ENCODE assay signal across 1 cellular context in genomic region chr20:23513164-23513563, GRCh38.
TF ChIP-seq lines count a peak whose summit lies in the region.

No MANE protein-coding gene starts in this region.

TF ChIP-seq in H1, 55 proteins besides CTCF, POLR2A, EP300 and RAD21:
- TF ChIP-seq ATF2 (IDR thresholded peaks at IDR 0.05; ENCODE audit: low read length): no peak
- TF ChIP-seq SP1 (IDR thresholded peaks at IDR 0.05; ENCODE audit: low read depth, low read length): no peak
- no peak for TF ChIP-seq BRCA1 (IDR thresholded peaks at IDR 0.05; ENCODE audit: low read depth, low read length)
